9 cellular contexts compared by ENCODE assay signal in genomic region chr17:50270430-50271172, GRCh38. TPM values are rescaled to one million over a fixed set of nuclear protein-coding genes. Genes with fewer than 3 reads are reported as not detected.
DNase-seq lines count a peak whose midpoint lies in the region; ATAC-seq and TF ChIP-seq lines count a peak whose summit lies in the region.
"Had no signal": no experiment of that assay in that cellular context is flagged by ENCODE, and none has a peak within 500 bp of the region (broad histone marks: within the 10 kb centered on the region; RNA-seq: fewer than 3 reads in every experiment).

No MANE protein-coding gene starts in this region.

- TF ChIP-seq EP300 in tibial nerve (IDR thresholded peaks at IDR 0.05), result peak in 1 of 2 donors; percentile 54

- H3K4me1 ChIP-seq in tibial nerve (peaks cover 0 to 82% (median 39%) of the 10 kb centered on the region in 4 donors), MM.1S (ENCODE audit: low read length) (no peaks in the 10 kb centered on the region)
- H3K4me1 ChIP-seq in CD8-positive, alpha-beta T cell (ENCODE audit: insufficient read depth, low read length), result peaks cover 6% of the 10 kb centered on the region

- peak in 1 of 2 donors; percentile 35 for TF ChIP-seq POLR2A in tibial nerve (IDR thresholded peaks at IDR 0.05)

- intact Hi-C loops in activated CD4-positive, alpha-beta T cell treated with anti-CD3 and anti-CD28 coated beads for 36 hours (cut with DNase I, micrococcal nuclease), result loop anchor here in 1 of 2 experiments (1.0 to 2.0 kb wide), 2 partner anchors 26 to 69 kb away; partner anchors contain the start of gene COL1A1
- intact Hi-C loops in CD8-positive, alpha-beta T cell (cut with DNase I, micrococcal nuclease), result loop anchor here in 1 of 2 experiments (1.0 kb wide), 1 partner anchor 176 kb away; no protein-coding TSS in a partner anchor

- H3K4me1 Mint-ChIP-seq in activated CD4-positive, alpha-beta T cell treated with anti-CD3 and anti-CD28 coated beads for 36 hours, result peaks cover 5% of the 10 kb centered on the region
- H3K4me1 Mint-ChIP-seq in brain, result peaks cover 66% of the 10 kb centered on the region
- peaks cover 5% of the 10 kb centered on the region for H3K4me1 Mint-ChIP-seq in CD8-positive, alpha-beta T cell (ENCODE audit: low read depth)

- H3K27ac Mint-ChIP-seq in activated CD4-positive, alpha-beta T cell treated with anti-CD3 and anti-CD28 coated beads for 36 hours, result no peak overlapping the region
- peak overlapping the region in 4 of 5 experiments; percentile 27 to 86 (median 65) for H3K27ac Mint-ChIP-seq in brain
- no peak overlapping the region for H3K27ac Mint-ChIP-seq in CD8-positive, alpha-beta T cell

- H3K27me3 ChIP-seq in tibial nerve (peaks cover 0 to 6% of the 10 kb centered on the region in 2 donors), MM.1S (replicated peaks; ENCODE audit: insufficient read depth, low read length) (peaks cover 21% of the 10 kb centered on the region)
- peaks cover 3% of the 10 kb centered on the region for H3K27me3 ChIP-seq in CD8-positive, alpha-beta T cell (ENCODE audit: insufficient read depth, low read length)

- no peak overlapping the region for H3K4me3 ChIP-seq in tibial nerve
- H3K4me3 ChIP-seq in CD8-positive, alpha-beta T cell (ENCODE audit: low read depth, low read length), result no peak overlapping the region
- H3K4me3 ChIP-seq in MM.1S (ENCODE audit: low read length), result no peak overlapping the region

- POLR2A ChIA-PET in activated CD4-positive, alpha-beta T cell treated with anti-CD3 and anti-CD28 coated beads for 36 hours (lab: Charles Lee), result no interaction called here
- POLR2A ChIA-PET in CD8-positive, alpha-beta T cell (lab: Charles Lee), result no interaction called here

- no peaks in the 10 kb centered on the region for H3K79me2 ChIP-seq in MM.1S (ENCODE audit: low read length)

- no peaks in the 10 kb centered on the region for H3K36me3 Mint-ChIP-seq in activated CD4-positive, alpha-beta T cell treated with anti-CD3 and anti-CD28 coated beads for 36 hours (ENCODE audit: low read depth)
- no peaks in the 10 kb centered on the region for H3K36me3 Mint-ChIP-seq in brain
- H3K36me3 Mint-ChIP-seq in CD8-positive, alpha-beta T cell, result no peaks in the 10 kb centered on the region

- peak; percentile 7 for ATAC-seq in activated CD4-positive, alpha-beta T cell treated with anti-CD3 and anti-CD28 coated beads for 36 hours
- no peak for ATAC-seq in CD8-positive, alpha-beta T cell
- no peak for ATAC-seq in HG03521 (IDR thresholded peaks at IDR 0.05; ENCODE audit: unreplicated experiment)

- no peak overlapping the region for H3K4me2 ChIP-seq in MM.1S (ENCODE audit: low read depth, low read length)

- CTCF ChIA-PET in activated CD4-positive, alpha-beta T cell treated with anti-CD3 and anti-CD28 coated beads for 36 hours (lab: Charles Lee), result interaction anchor here (0.6 to 3.7 kb wide), 11 partner anchors 15 to 238 kb away, joined by 3 to 29 read pairs (median 4); partner anchors contain the start of gene COL1A1
- CTCF ChIA-PET in CD8-positive, alpha-beta T cell (lab: Charles Lee), result interaction anchor here (0.6 to 4.7 kb wide), 8 partner anchors 9 to 105 kb away, joined by 3 to 36 read pairs (median 3); partner anchors contain the start of genes COL1A1 and SGCA

- no peaks in the 10 kb centered on the region for H4K20me1 ChIP-seq in MM.1S (ENCODE audit: insufficient read depth, low read length)

- 15 to 43% methylated on average over 13 to 15 of the region's 19 CpGs for WGBS in tibial nerve, 2 donors

- no peak overlapping the region for H2AFZ ChIP-seq in MM.1S (ENCODE audit: low read length)

- H3F3A ChIP-seq in MM.1S (ENCODE audit: insufficient read depth, low read length), result no peaks in the 10 kb centered on the region

- H3K27me3 Mint-ChIP-seq in activated CD4-positive, alpha-beta T cell treated with anti-CD3 and anti-CD28 coated beads for 36 hours, result peaks cover 24% of the 10 kb centered on the region
- peaks cover 31% of the 10 kb centered on the region for H3K27me3 Mint-ChIP-seq in brain
- H3K27me3 Mint-ChIP-seq in CD8-positive, alpha-beta T cell (ENCODE audit: low read depth), result peaks cover 25% of the 10 kb centered on the region

- H3K9me3 Mint-ChIP-seq in activated CD4-positive, alpha-beta T cell treated with anti-CD3 and anti-CD28 coated beads for 36 hours (ENCODE audit: low read depth), result no peaks in the 10 kb centered on the region
- H3K9me3 Mint-ChIP-seq in brain, result peaks cover 0 to 2% (median 0%) of the 10 kb centered on the region in 5 experiments
- no peaks in the 10 kb centered on the region for H3K9me3 Mint-ChIP-seq in CD8-positive, alpha-beta T cell

- no peak overlapping the region for H3K9ac ChIP-seq in MM.1S (ENCODE audit: low read length)

- H3K9me3 ChIP-seq in tibial nerve (no peaks in the 10 kb centered on the region), MM.1S (replicated peaks; ENCODE audit: insufficient read depth, low read length) (no peaks in the 10 kb centered on the region)
- H3K9me3 ChIP-seq in CD8-positive, alpha-beta T cell (ENCODE audit: low read length), result no peaks in the 10 kb centered on the region

- H3K36me3 ChIP-seq in tibial nerve, result no peaks in the 10 kb centered on the region
- H3K36me3 ChIP-seq in CD8-positive, alpha-beta T cell (ENCODE audit: insufficient read depth, low read length), result no peaks in the 10 kb centered on the region
- H3K36me3 ChIP-seq in MM.1S (replicated peaks; ENCODE audit: insufficient read depth, low read length), result no peaks in the 10 kb centered on the region

- DNase-seq in activated CD4-positive, alpha-beta T cell treated with anti-CD3 and anti-CD28 coated beads for 36 hours, result no peak
- DNase-seq in activated CD4-positive, alpha-beta T cell treated with anti-CD3 and anti-CD28 coated beads for 4 hours, result no peak
- DNase-seq in islet precursor cell (peak; percentile 80), tibial nerve (ENCODE audit: low spot score in 2 of 2) (peak; percentile 62 to 64), MM.1S (no peak)
- no peak for DNase-seq in CD8-positive, alpha-beta T cell
- DNase-seq: NCI-H187 had no signal

- H3K9me2 ChIP-seq in MM.1S (replicated peaks; ENCODE audit: insufficient read depth, low read length), result no peaks in the 10 kb centered on the region

- no peak overlapping the region for H3K4me3 Mint-ChIP-seq in activated CD4-positive, alpha-beta T cell treated with anti-CD3 and anti-CD28 coated beads for 36 hours
- H3K4me3 Mint-ChIP-seq in brain, result peak overlapping the region in 2 of 5 experiments; percentile 39 to 40
- no peak overlapping the region for H3K4me3 Mint-ChIP-seq in CD8-positive, alpha-beta T cell

- peak overlapping the region; percentile 60 to 92 (median 87) for H3K27ac ChIP-seq in tibial nerve
- no peak overlapping the region for H3K27ac ChIP-seq in CD8-positive, alpha-beta T cell (ENCODE audit: low read depth, low read length)
- no peak overlapping the region for H3K27ac ChIP-seq in MM.1S (ENCODE audit: low read length)

- TF ChIP-seq CTCF in brain (conservative IDR thresholded peaks at IDR 0.05) (peak in 1 of 2 experiments; percentile 27), tibial nerve (IDR thresholded peaks at IDR 0.05) (peak in 1 of 5 experiments; percentile 61), MM.1S (IDR thresholded peaks at IDR 0.05; ENCODE audit: low read length) (no peak)
- TF ChIP-seq CTCF in CD8-positive, alpha-beta T cell (IDR thresholded peaks at IDR 0.05), result no peak

RNA-seq across cellular contexts. Expression of gene TMEM92, which starts 3.7 kb away (rescaled TPM):
- total RNA-seq in activated CD4-positive, alpha-beta T cell treated with anti-CD3 and anti-CD28 coated beads for 36 hours, result under 1 TPM; 0.23 TPM
- polyA plus RNA-seq in brain (ENCODE audit: insufficient read depth, low read depth, low replicate concordance), result not detected
- total RNA-seq in tibial nerve, result under 1 TPM in 2 of 4 donors, not detected in 2; 0.44 to 0.59 TPM
- total RNA-seq in CD8-positive, alpha-beta T cell, result not detected

Comparison
In these comparisons a context has a peak if more than half of its experiments do, and no peak if none do; other contexts are left out.
1. DNase-seq: peak in islet precursor cell (single experiment) and tibial nerve (2 of 2); none in activated CD4-positive, alpha-beta T cell treated with anti-CD3 and anti-CD28 coated beads for 36 hours (single experiment), activated CD4-positive, alpha-beta T cell treated with anti-CD3 and anti-CD28 coated beads for 4 hours (0 of 2), CD8-positive, alpha-beta T cell (0 of 7) and MM.1S (single experiment).
2. H3K27ac Mint-ChIP-seq: peak in brain (4 of 5); none in activated CD4-positive, alpha-beta T cell treated with anti-CD3 and anti-CD28 coated beads for 36 hours (single experiment) and CD8-positive, alpha-beta T cell (single experiment).
3. H3K27ac ChIP-seq: peak in tibial nerve (4 of 4); none in CD8-positive, alpha-beta T cell (single experiment) and MM.1S (single experiment).